Comparison of ENCODE assay signal across 1 cellular context in the genomic region with DNA sequence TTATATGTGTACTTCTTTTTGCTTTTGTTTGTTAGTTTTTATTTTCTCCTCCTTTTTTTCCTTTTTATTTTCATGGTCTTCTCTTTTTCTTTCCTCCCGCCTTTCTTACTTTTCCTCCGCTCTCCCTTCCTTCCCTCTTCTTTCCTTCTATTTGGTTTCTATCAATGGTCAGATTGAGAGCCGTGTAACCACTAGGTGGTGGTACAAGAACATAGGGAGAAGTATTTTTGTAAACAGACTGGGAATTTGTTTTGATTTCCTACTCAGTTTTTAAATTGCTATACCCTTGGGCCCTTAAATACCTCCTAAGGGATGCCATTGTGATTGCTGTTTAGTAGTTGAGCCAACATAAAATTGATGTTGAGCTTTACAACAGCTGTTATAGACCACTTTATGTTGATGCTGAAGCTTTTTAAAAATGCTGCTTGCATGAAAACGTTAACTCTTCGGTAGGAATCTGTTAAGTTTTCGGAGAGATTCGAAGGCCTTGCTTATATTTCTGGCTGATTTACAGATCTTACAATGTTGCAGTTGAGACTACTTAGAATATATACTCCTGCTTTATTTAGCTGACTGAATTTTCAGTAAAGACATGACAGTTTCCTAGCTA.
TF ChIP-seq lines count a peak whose summit lies in the region.

No MANE protein-coding gene starts in this region.

TF ChIP-seq in HEK293, 187 proteins besides CTCF, POLR2A, EP300 and RAD21 (continued from another document):
- TF ChIP-seq ZBTB44 (tag by site-specific recombination; IDR thresholded peaks at IDR 0.05) (0 out of 2 replicates have a peak, but pooled peaks have one; percentile 15), ZNF768 (tag by site-specific recombination; IDR thresholded peaks at IDR 0.05) (no peak), ZNF10 (tag by site-specific recombination; IDR thresholded peaks at IDR 0.05) (no peak)
